ENCODE assay signal across 8 cellular contexts in the genomic region with DNA sequence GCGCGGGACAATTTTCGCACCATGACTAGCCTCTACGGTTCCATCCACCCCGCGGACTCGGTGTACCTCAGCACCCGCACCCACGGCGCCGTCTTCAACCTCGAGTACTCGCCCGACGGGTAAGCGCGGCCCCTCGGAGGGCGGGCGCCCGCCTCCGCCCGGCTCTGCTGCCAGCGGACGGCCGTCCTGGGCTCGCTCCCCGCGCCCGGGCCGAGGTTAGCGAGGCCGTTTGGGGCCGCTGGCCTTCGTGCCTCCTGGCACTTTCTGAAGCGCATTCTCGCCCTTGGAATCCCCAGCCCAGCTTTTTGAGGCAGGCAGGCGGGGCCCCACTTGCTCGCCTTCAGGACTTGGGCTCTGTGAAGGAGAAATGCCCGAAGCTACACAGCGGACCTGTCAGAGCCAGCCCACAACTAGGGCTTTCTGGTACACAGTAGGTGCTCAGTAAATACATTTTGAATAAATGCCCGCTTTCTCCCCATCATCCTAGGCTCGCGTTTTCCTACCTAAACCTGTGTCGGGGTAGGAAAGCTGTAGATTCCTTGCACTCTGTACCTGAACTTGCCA. TPM values are rescaled to one million over a fixed set of nuclear protein-coding genes. Genes with fewer than 3 reads are reported as not detected.
DNase-seq lines count a peak whose midpoint lies in the region; ATAC-seq and TF ChIP-seq lines count a peak whose summit lies in the region.

No MANE protein-coding gene starts in this region.

- no peaks in the 10 kb centered on the region; the same call in 1 of the 2 replicates for H3K4me1 ChIP-seq in Caco-2
- H3K4me1 ChIP-seq in foreskin keratinocyte: peaks cover 20% of the 10 kb centered on the region
- H3K4me1 ChIP-seq in ovary (ENCODE audit: insufficient read depth): peaks cover 19% of the 10 kb centered on the region

- H3K9me3 ChIP-seq in Caco-2: no peaks in the 10 kb centered on the region
- no peaks in the 10 kb centered on the region for H3K9me3 ChIP-seq in ovary

- no peaks in the 10 kb centered on the region for H3K36me3 Mint-ChIP-seq in Caco-2 (ENCODE audit: insufficient read depth, unreplicated experiment)

- H3K4me3 ChIP-seq in Caco-2 (ENCODE audit: low read depth, low read length) (peak overlapping the region; percentile 100), ovary (peak overlapping the region; percentile 99)

- intact Hi-C loops in Caco-2 (cut with micrococcal nuclease; ENCODE audit: unreplicated experiment) (no loop called here), ovary (cut with DNase I) (no loop called here)

- DNase-seq in Caco-2 (peak; percentile 38 to 47), HS-27A (ENCODE audit: low read depth) (peak; percentile 12), foreskin keratinocyte (peak; percentile 11 to 31), ovary (peak in 2 of 5 donors; percentile 41 to 53), SKM-1 treated with dmso at 0.1 percent for 144 hours (lab: John Stamatoyannopoulos, UW; ENCODE audit: unreplicated experiment) (no peak), GM19240 (ENCODE audit: insufficient read length, low spot score) (no peak)
- DNase-seq in activated CD8-positive, alpha-beta memory T cell treated with anti-CD3 and anti-CD28 coated beads, Interleukin-2, amount 50 U/mL, for 48 hours: peak; percentile 76

- TF ChIP-seq EP300 in ovary (IDR thresholded peaks at IDR 0.05): no peak

- H3K27ac ChIP-seq in foreskin keratinocyte: peak overlapping the region; percentile 59
- H3K27ac ChIP-seq in ovary: peak overlapping the region; percentile 25 to 50

- no peaks in the 10 kb centered on the region for H3K27me3 Mint-ChIP-seq in Caco-2 (ENCODE audit: insufficient read depth, unreplicated experiment)

- peak; percentile 37 for ATAC-seq in GM21447 (IDR thresholded peaks at IDR 0.05; ENCODE audit: unreplicated experiment)
- peak; percentile 57 for ATAC-seq in foreskin keratinocyte

- BruUV-seq in Caco-2 (replicated peaks; lab: Mats Ljungman, UMichigan): no TSS peak

- TF ChIP-seq CTCF in Caco-2 (IDR thresholded peaks at IDR 0.05; ENCODE audit: insufficient read depth in 1 of 2, low read depth in 1 of 2, low read length in 1 of 2, severe bottlenecking in 1 of 2, unreplicated experiment in 1 of 2): no peak
- TF ChIP-seq CTCF in foreskin keratinocyte (conservative IDR thresholded peaks at IDR 0.05): no peak
- TF ChIP-seq CTCF in ovary (IDR thresholded peaks at IDR 0.05): no peak

- H3K27me3 ChIP-seq in Caco-2 (replicated peaks; ENCODE audit: control insufficient read depth, insufficient read depth, low read length) (no peaks in the 10 kb centered on the region), foreskin keratinocyte (no peaks in the 10 kb centered on the region), ovary (no peaks in the 10 kb centered on the region)

- peaks cover 18% of the 10 kb centered on the region for H3K4me1 Mint-ChIP-seq in Caco-2 (ENCODE audit: low read depth, unreplicated experiment)

- CTCF ChIA-PET in Caco-2 (lab: Charles Lee): interaction anchor here (0.7 to 2.0 kb wide), 2 partner anchors 16 to 345 kb away, joined by 6 read pairs; partner anchors contain the start of gene EXOSC3

- H3K4me3 Mint-ChIP-seq in Caco-2 (ENCODE audit: unreplicated experiment): peak overlapping the region; percentile 91

- WGBS in ovary, 3 donors: 0 to 1% (median 0%) methylated on average over 44 to 45 of the region's 45 CpGs

- no peaks in the 10 kb centered on the region for H3K9me3 Mint-ChIP-seq in Caco-2 (ENCODE audit: unreplicated experiment)

- no peak for TF ChIP-seq POLR2A in ovary (IDR thresholded peaks at IDR 0.05)

- H3K36me3 ChIP-seq in Caco-2 (ENCODE audit: control insufficient read depth, insufficient read depth, low read length) (no peaks in the 10 kb centered on the region), ovary (no peaks in the 10 kb centered on the region)

- POLR2A ChIA-PET in Caco-2 (lab: Charles Lee): interaction anchor here (0.6 to 2.4 kb wide), 3 partner anchors 17 to 25 kb away, joined by 3 to 12 read pairs (median 4); partner anchors contain the start of gene EXOSC3

- peak overlapping the region; percentile 74 for H3K27ac Mint-ChIP-seq in Caco-2 (ENCODE audit: unreplicated experiment)

RNA-seq across cellular contexts. Expression of gene DCAF10, which starts 0.8 kb away (rescaled TPM):
- total RNA-seq in Caco-2 (2022) (11.4 and 13.5 TPM in 2 replicates), foreskin keratinocyte (19.3 and 23.2 TPM in 2 replicates), ovary (10 to 100 TPM; 15.9 to 39.8 (median 26.6) TPM)
- polyA plus RNA-seq in foreskin keratinocyte (9.5 and 9.7 TPM in 2 replicates), ovary (10 to 100 TPM in 1 of 2 donors, 1 to 10 TPM in 1; 9.0 to 16.4 TPM)

RNA-seq across cellular contexts. Expression of gene EXOSC3, which starts 16.5 kb away (rescaled TPM):
- total RNA-seq in Caco-2 (2022) (60.3 and 70.6 TPM in 2 replicates), foreskin keratinocyte (40.6 and 51.1 TPM in 2 replicates), ovary (10 to 100 TPM; 28.8 to 40.0 (median 35.2) TPM)
- polyA plus RNA-seq in foreskin keratinocyte (62.7 and 83.3 TPM in 2 replicates), ovary (10 to 100 TPM; 21.1 to 21.8 TPM)

RNA-seq across cellular contexts. Expression of gene TRMT10B, which starts 47.8 kb away (rescaled TPM):
- 7.8 and 10.0 TPM in 2 replicates for total RNA-seq in Caco-2 (2022)
- total RNA-seq in foreskin keratinocyte: 3.8 and 4.3 TPM in 2 replicates
- 3.6 and 4.5 TPM in 2 replicates for polyA plus RNA-seq in foreskin keratinocyte
- total RNA-seq in ovary: 10 to 100 TPM in 4 of 7 donors, 1 to 10 TPM in 3; 6.7 to 13.6 (median 12.1) TPM
- polyA plus RNA-seq in ovary: 1 to 10 TPM; 9.3 to 9.9 TPM

Comparison
In these comparisons a context has a peak if more than half of its experiments do, and no peak if none do; other contexts are left out.
1. DNase-seq: peak in Caco-2 (2 of 2), HS-27A (single experiment), activated CD8-positive, alpha-beta memory T cell treated with anti-CD3 and anti-CD28 coated beads, Interleukin-2, amount 50 U/mL, for 48 hours (single experiment) and foreskin keratinocyte (2 of 2); none in SKM-1 treated with dmso at 0.1 percent for 144 hours (single experiment) and GM19240 (single experiment).